In the genomic region with DNA sequence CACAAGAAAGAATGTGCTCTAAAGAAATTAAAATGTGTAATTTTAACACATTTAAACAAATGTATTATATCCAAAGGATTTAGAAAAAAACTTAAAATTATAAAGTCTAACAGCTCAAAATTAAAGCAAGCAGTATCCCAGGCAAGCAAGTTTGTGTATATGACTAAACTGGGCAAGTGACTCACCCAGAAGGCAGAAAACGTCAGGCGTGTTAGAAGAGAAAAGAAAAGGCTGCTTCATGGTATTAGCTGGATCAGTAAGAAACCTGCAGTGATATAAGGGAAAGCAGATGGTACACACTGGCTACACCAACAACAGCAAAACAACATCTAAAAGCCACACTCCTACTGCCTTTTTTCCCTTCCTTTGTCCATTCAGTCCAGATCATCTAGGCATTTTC, we compare ENCODE assay signal across 13 cellular contexts.
DNase-seq lines count a peak whose midpoint lies in the region; TF ChIP-seq lines count a peak whose summit lies in the region.
"Had no signal": no experiment of that assay in that cellular context is flagged by ENCODE, and none has a peak within 500 bp of the region (broad histone marks: within the 10 kb centered on the region; RNA-seq: fewer than 3 reads in every experiment).

No MANE protein-coding gene starts in this region.

- H2AFZ ChIP-seq in mesenchymal stem cell (ENCODE audit: low read depth, low read length) (no peak overlapping the region), PC-9 (no peak overlapping the region)

- H3K4me2 ChIP-seq in mesenchymal stem cell (ENCODE audit: low read length, poor library complexity, severe bottlenecking) (no peak overlapping the region), PC-9 (no peak overlapping the region)

- H3K4me1 Mint-ChIP-seq in brain: peaks cover 14% of the 10 kb centered on the region
- H3K4me1 Mint-ChIP-seq: T-helper 17 cell had no signal

- no peak overlapping the region for H4K8ac ChIP-seq in mesenchymal stem cell (ENCODE audit: low read length)

- no peak overlapping the region for H3K18ac ChIP-seq in mesenchymal stem cell (ENCODE audit: low read depth in 1 of 2, low read length in 2 of 2)

- H2BK5ac ChIP-seq in mesenchymal stem cell (ENCODE audit: low read depth, low read length, poor library complexity, severe bottlenecking): no peak overlapping the region

- CTCF ChIA-PET in PC-9 (lab: Charles Lee): no interaction called here

- no peak overlapping the region for H2BK120ac ChIP-seq in mesenchymal stem cell (ENCODE audit: low read depth, low read length)

- H3K27ac ChIP-seq in mesenchymal stem cell (ENCODE audit: low read length, poor library complexity, severe bottlenecking): no peak overlapping the region
- no peak overlapping the region for H3K27ac ChIP-seq in PC-9
- no peak overlapping the region for H3K27ac ChIP-seq in uterus
- H3K27ac ChIP-seq: esophagus squamous epithelium had no signal

- H3K4me1 ChIP-seq in mesenchymal stem cell (ENCODE audit: control insufficient read depth, insufficient read depth, low read depth, low read length): no peaks in the 10 kb centered on the region
- no peaks in the 10 kb centered on the region for H3K4me1 ChIP-seq in PC-9 (replicated peaks; ENCODE audit: insufficient read depth)
- H3K4me1 ChIP-seq in uterus: no peaks in the 10 kb centered on the region
- H3K4me1 ChIP-seq: esophagus squamous epithelium had no signal

- H3K9ac ChIP-seq in mesenchymal stem cell (ENCODE audit: low read length): no peak overlapping the region

- no peaks in the 10 kb centered on the region for H3K9me2 ChIP-seq in PC-9 (ENCODE audit: insufficient read depth)

- H3K79me2 ChIP-seq in PC-9 (ENCODE audit: low read depth): no peaks in the 10 kb centered on the region

- no peak overlapping the region for H3K4me3 Mint-ChIP-seq in brain
- H3K4me3 Mint-ChIP-seq: activated naive CD8-positive, alpha-beta T cell; T-helper 17 cell had no signal

- H3K36me3 ChIP-seq in MG63: no peaks in the 10 kb centered on the region
- H3K36me3 ChIP-seq in mesenchymal stem cell (ENCODE audit: control insufficient read depth in 1 of 2, insufficient read depth in 2 of 2, low read depth in 1 of 2, low read length in 2 of 2): no peaks in the 10 kb centered on the region
- H3K36me3 ChIP-seq in PC-9 (ENCODE audit: low read depth): no peaks in the 10 kb centered on the region
- H3K36me3 ChIP-seq in uterus: no peaks in the 10 kb centered on the region
- H3K36me3 ChIP-seq: esophagus squamous epithelium had no signal

- POLR2A ChIA-PET in PC-9 (lab: Charles Lee; ENCODE audit: unreplicated experiment): no interaction called here

- TF ChIP-seq CTCF in brain (conservative IDR thresholded peaks at IDR 0.05): no peak
- no peak for TF ChIP-seq CTCF in PC-9 (conservative IDR thresholded peaks at IDR 0.05)
- TF ChIP-seq CTCF in uterus (IDR thresholded peaks at IDR 0.05): no peak

- H3F3A ChIP-seq in PC-9 (ENCODE audit: insufficient read depth, low read depth): no peaks in the 10 kb centered on the region

- H3K14ac ChIP-seq in mesenchymal stem cell (ENCODE audit: low read length in 2 of 2): no peak overlapping the region

- H4K20me1 ChIP-seq in PC-9 (ENCODE audit: insufficient read depth): no peaks in the 10 kb centered on the region

- no peak overlapping the region for H2AK5ac ChIP-seq in mesenchymal stem cell (ENCODE audit: low read length, severe bottlenecking)

- H2BK12ac ChIP-seq in mesenchymal stem cell (ENCODE audit: low read length in 2 of 2): no peak overlapping the region

- peak overlapping the region in 4 of 5 experiments; percentile 16 to 86 (median 72) for H3K27ac Mint-ChIP-seq in brain
- H3K27ac Mint-ChIP-seq: activated naive CD8-positive, alpha-beta T cell; T-helper 17 cell had no signal

- DNase-seq in COLO829 (ENCODE audit: low spot score): peak; percentile 52
- peak; percentile 2 for DNase-seq in MG63
- DNase-seq in mesenchymal stem cell: peak; percentile 83
- no peak for DNase-seq in PC-9
- no peak for DNase-seq in uterus
- no peak for DNase-seq in T-helper 1 cell
- no peak for DNase-seq in ecto neural progenitor cell (ENCODE audit: low spot score)
- DNase-seq: cortex of kidney, esophagus squamous epithelium, midbrain, T-helper 17 cell had no signal

- no peak overlapping the region for H4K91ac ChIP-seq in mesenchymal stem cell (ENCODE audit: low read length)

- peaks cover 9% of the 10 kb centered on the region for H3K27me3 Mint-ChIP-seq in brain
- H3K27me3 Mint-ChIP-seq: activated naive CD8-positive, alpha-beta T cell; T-helper 17 cell had no signal

- H3K27me3 ChIP-seq in MG63: no peaks in the 10 kb centered on the region
- no peaks in the 10 kb centered on the region for H3K27me3 ChIP-seq in mesenchymal stem cell (ENCODE audit: control insufficient read depth in 1 of 2, insufficient read depth in 1 of 2, low read length in 2 of 2)
- no peaks in the 10 kb centered on the region for H3K27me3 ChIP-seq in PC-9 (ENCODE audit: insufficient read depth, low read depth)
- no peaks in the 10 kb centered on the region for H3K27me3 ChIP-seq in uterus
- H3K27me3 ChIP-seq: esophagus squamous epithelium had no signal

- H3K79me1 ChIP-seq in mesenchymal stem cell (replicated peaks; ENCODE audit: low read length, poor library complexity, severe bottlenecking): no peaks in the 10 kb centered on the region

- BruUV-seq in PC-9 (replicated peaks; lab: Mats Ljungman, UMichigan): no TSS peak

- H3K36me3 Mint-ChIP-seq in brain: no peaks in the 10 kb centered on the region
- H3K36me3 Mint-ChIP-seq: activated naive CD8-positive, alpha-beta T cell had no signal

- no peak for TF ChIP-seq POLR2A in uterus (IDR thresholded peaks at IDR 0.05)

- no peak overlapping the region for H3K4me3 ChIP-seq in MG63
- no peak overlapping the region for H3K4me3 ChIP-seq in mesenchymal stem cell (ENCODE audit: insufficient read depth in 1 of 2, low read depth in 1 of 2, low read length in 2 of 2)
- no peak overlapping the region for H3K4me3 ChIP-seq in PC-9
- H3K4me3 ChIP-seq in uterus: no peak overlapping the region
- H3K4me3 ChIP-seq: esophagus squamous epithelium had no signal

- H3K4ac ChIP-seq in mesenchymal stem cell (ENCODE audit: low read depth in 1 of 2, low read length in 2 of 2): no peak overlapping the region

- H2BK15ac ChIP-seq in mesenchymal stem cell (ENCODE audit: low read depth, poor library complexity, severe bottlenecking): no peak overlapping the region

- H3K9me3 Mint-ChIP-seq in brain: peaks cover 0 to 7% (median 2%) of the 10 kb centered on the region in 5 experiments

- no peak overlapping the region for H3K23ac ChIP-seq in mesenchymal stem cell (ENCODE audit: low read length in 2 of 2)

- intact Hi-C loops in PC-9 (cut with micrococcal nuclease; ENCODE audit: unreplicated experiment) (no loop called here), uterus (cut with DNase I; ENCODE audit: low total_unique reads) (no loop called here)

- no CpG with 5 or more reads among the region's 2 CpGs for WGBS in mesenchymal stem cell

- H3K9me3 ChIP-seq in MG63 (no peaks in the 10 kb centered on the region), mesenchymal stem cell (ENCODE audit: control insufficient read depth, low read length) (no peaks in the 10 kb centered on the region), PC-9 (ENCODE audit: insufficient read depth, low read depth) (no peaks in the 10 kb centered on the region), uterus (no peaks in the 10 kb centered on the region)
- H3K9me3 ChIP-seq: esophagus squamous epithelium had no signal

Comparison
In these comparisons a context has a peak if more than half of its experiments do, and no peak if none do; other contexts are left out.
1. DNase-seq: peak in COLO829 (single experiment), MG63 (single experiment) and mesenchymal stem cell (single experiment); none in PC-9 (0 of 2), uterus (0 of 2), T-helper 1 cell (0 of 5) and ecto neural progenitor cell (single experiment).